In genomic region chr3:194484614-194485013, GRCh38 we compare ENCODE assay signal across 9 cellular contexts. TPM values are rescaled to one million over a fixed set of nuclear protein-coding genes. Genes with fewer than 3 reads are reported as not detected.
DNase-seq lines count a peak whose midpoint lies in the region; ATAC-seq and TF ChIP-seq lines count a peak whose summit lies in the region.
"Had no signal": no experiment of that assay in that cellular context is flagged by ENCODE, and none has a peak within 500 bp of the region (broad histone marks: within the 10 kb centered on the region; RNA-seq: fewer than 3 reads in every experiment).

No MANE protein-coding gene starts in this region.

- no peak for ATAC-seq in activated T-cell treated with anti-CD3 and anti-CD28 coated beads, Interleukin-2, amount 50 U/mL, for 4 hours
- no peak for ATAC-seq in stimulated activated effector memory CD8-positive, alpha-beta T cell treated with anti-CD3 and anti-CD28 coated beads, Interleukin-12 subunit alpha, Interleukin-12 subunit beta, amount 100 ng/mL, for 72 hours
- no peak for ATAC-seq in HG03378 (IDR thresholded peaks at IDR 0.05; ENCODE audit: unreplicated experiment)

- H3K27me3 Mint-ChIP-seq in activated T-cell treated with anti-CD3 and anti-CD28 coated beads, Interleukin-2, amount 50 U/mL, for 4 hours (ENCODE audit: low read depth) = no peaks in the 10 kb centered on the region

- no peak overlapping the region for H3K9ac ChIP-seq in SK-N-MC (ENCODE audit: insufficient read length)
- H3K9ac ChIP-seq: parathyroid adenoma had no signal

- no peak for TF ChIP-seq CTCF in esophagus muscularis mucosa (IDR thresholded peaks at IDR 0.05)

- H3K9me3 Mint-ChIP-seq in activated T-cell treated with anti-CD3 and anti-CD28 coated beads, Interleukin-2, amount 50 U/mL, for 4 hours = no peaks in the 10 kb centered on the region
- no peaks in the 10 kb centered on the region for H3K9me3 Mint-ChIP-seq in stimulated activated effector memory CD8-positive, alpha-beta T cell treated with anti-CD3 and anti-CD28 coated beads, Interleukin-12 subunit alpha, Interleukin-12 subunit beta, amount 100 ng/mL, for 72 hours

- intact Hi-C loops in esophagus muscularis mucosa (cut with DNase I) = no loop called here

- 92% methylated on average over 12 of the region's 12 CpGs for WGBS in esophagus muscularis mucosa

- H3K4me3 Mint-ChIP-seq in activated T-cell treated with anti-CD3 and anti-CD28 coated beads, Interleukin-2, amount 50 U/mL, for 4 hours = peak overlapping the region; percentile 95
- H3K4me3 Mint-ChIP-seq in stimulated activated effector memory CD8-positive, alpha-beta T cell treated with anti-CD3 and anti-CD28 coated beads, Interleukin-12 subunit alpha, Interleukin-12 subunit beta, amount 100 ng/mL, for 72 hours = peak overlapping the region; percentile 88

- TF ChIP-seq POLR2A in esophagus muscularis mucosa (IDR thresholded peaks at IDR 0.05; ENCODE audit: low read depth) = no peak

- H3K36me3 ChIP-seq in SK-N-MC (ENCODE audit: insufficient read depth, low read length) (peaks cover 32% of the 10 kb centered on the region), esophagus muscularis mucosa (peaks cover 0 to 6% (median 2%) of the 10 kb centered on the region in 4 donors)

- peaks cover 71% of the 10 kb centered on the region for H3K4me1 Mint-ChIP-seq in activated T-cell treated with anti-CD3 and anti-CD28 coated beads, Interleukin-2, amount 50 U/mL, for 4 hours (ENCODE audit: low read depth)
- H3K4me1 Mint-ChIP-seq in stimulated activated effector memory CD8-positive, alpha-beta T cell treated with anti-CD3 and anti-CD28 coated beads, Interleukin-12 subunit alpha, Interleukin-12 subunit beta, amount 100 ng/mL, for 72 hours = peaks cover 63% of the 10 kb centered on the region

- TF ChIP-seq EP300 in esophagus muscularis mucosa (IDR thresholded peaks at IDR 0.05) = no peak

- H3K36me3 Mint-ChIP-seq in activated T-cell treated with anti-CD3 and anti-CD28 coated beads, Interleukin-2, amount 50 U/mL, for 4 hours (ENCODE audit: insufficient read depth) = peaks cover 18% of the 10 kb centered on the region
- peaks cover 60% of the 10 kb centered on the region for H3K36me3 Mint-ChIP-seq in stimulated activated effector memory CD8-positive, alpha-beta T cell treated with anti-CD3 and anti-CD28 coated beads, Interleukin-12 subunit alpha, Interleukin-12 subunit beta, amount 100 ng/mL, for 72 hours

- peaks cover 38 to 70% (median 68%) of the 10 kb centered on the region in 4 donors for H3K4me1 ChIP-seq in esophagus muscularis mucosa

- H3K27ac ChIP-seq in SK-N-MC (no peak overlapping the region), esophagus muscularis mucosa (replicated peaks in 1 of 4) (peak overlapping the region; percentile 90 to 93 (median 92))
- H3K27ac ChIP-seq: parathyroid adenoma had no signal

- no peaks in the 10 kb centered on the region for H3K9me3 ChIP-seq in SK-N-MC (ENCODE audit: low read depth, low read length)
- no peaks in the 10 kb centered on the region for H3K9me3 ChIP-seq in esophagus muscularis mucosa

- H3K27ac Mint-ChIP-seq in stimulated activated effector memory CD8-positive, alpha-beta T cell treated with anti-CD3 and anti-CD28 coated beads, Interleukin-12 subunit alpha, Interleukin-12 subunit beta, amount 100 ng/mL, for 72 hours = no peak overlapping the region

- H3K4me3 ChIP-seq in SK-N-MC (peak overlapping the region; percentile 93; the same call in 1 of the 2 replicates), esophagus muscularis mucosa (peak overlapping the region in 2 of 4 donors; percentile 80 to 85)

- no peaks in the 10 kb centered on the region for H3K27me3 ChIP-seq in esophagus muscularis mucosa

- no peak for DNase-seq in activated T-cell treated with anti-CD3 and anti-CD28 coated beads, Interleukin-2, amount 50 U/mL, for 4 hours
- no peak for DNase-seq in activated T-cell treated with anti-CD3 and anti-CD28 coated beads for 4 hours
- DNase-seq in SK-N-MC (ENCODE audit: low read depth, low spot score) = no peak
- DNase-seq in esophagus muscularis mucosa (ENCODE audit: extremely low spot score) = no peak
- no peak for DNase-seq in stimulated activated effector memory CD8-positive, alpha-beta T cell treated with anti-CD3 and anti-CD28 coated beads, Interleukin-12 subunit alpha, Interleukin-12 subunit beta, amount 100 ng/mL, for 72 hours (ENCODE audit: low spot score in 2 of 2)
- DNase-seq in midbrain (lab: John Stamatoyannopoulos, UW) = no peak
- no peak for DNase-seq in glomerular visceral epithelial cell (ENCODE audit: extremely low spot score)

RNA-seq across cellular contexts. Expression of gene ATP13A3, which starts 2.2 kb away (rescaled TPM):
- total RNA-seq in activated T-cell treated with anti-CD3 and anti-CD28 coated beads, Interleukin-2, amount 50 U/mL, for 4 hours = 100 to 1,000 TPM; 186 to 209 (median 188) TPM
- total RNA-seq in esophagus muscularis mucosa = 100 to 1,000 TPM in 2 of 4 donors, 10 to 100 TPM in 2; 74.7 to 167 (median 91.0) TPM
